8 cellular contexts compared by ENCODE assay signal in the genomic region with DNA sequence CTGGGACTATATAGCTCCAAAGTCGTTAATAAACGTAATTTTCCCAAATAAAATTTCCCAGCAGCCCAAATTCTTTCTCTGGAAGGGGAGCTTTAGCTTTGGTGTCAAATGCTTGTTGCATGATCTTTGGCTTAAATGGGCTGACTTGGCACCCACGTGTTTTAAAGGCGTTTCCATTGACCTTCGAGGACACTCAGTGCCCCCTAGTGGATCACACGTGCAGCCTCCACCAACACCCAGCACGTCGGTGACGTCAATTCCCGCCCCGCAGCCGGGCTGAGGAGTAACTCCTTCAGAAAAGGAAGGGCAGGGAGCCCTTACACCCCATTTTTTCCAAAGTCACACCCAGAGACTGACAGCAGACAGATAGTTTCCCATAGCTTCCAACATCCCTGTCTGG.
DNase-seq lines count a peak whose midpoint lies in the region; ATAC-seq and TF ChIP-seq lines count a peak whose summit lies in the region.

No MANE protein-coding gene starts in this region.

- TF ChIP-seq CTCF in GM12864 (IDR thresholded peaks at IDR 0.05; ENCODE audit: low read depth, low read length, missing control alignments) = peak; percentile 67

- ATAC-seq in HG03103 (IDR thresholded peaks at IDR 0.05; ENCODE audit: low read depth, unreplicated experiment) (peak; percentile 83), GM21515 (IDR thresholded peaks at IDR 0.05; ENCODE audit: unreplicated experiment) (no peak), HG03039 (IDR thresholded peaks at IDR 0.05; ENCODE audit: unreplicated experiment) (no peak)

- no peak overlapping the region for H3K4me3 ChIP-seq in GM12864 (ENCODE audit: low read depth, low read length)

- DNase-seq in CD1c-positive myeloid dendritic cell (ENCODE audit: extremely low spot score) (peak; percentile 20), GM12864 (ENCODE audit: low read depth) (peak; percentile 13), SHP77 (lab: John Stamatoyannopoulos, UW) (peak; percentile 34 to 76), myocyte (ENCODE audit: low read depth) (peak; percentile 3)
- no peak for DNase-seq in stimulated activated naive CD4-positive, alpha-beta T cell (lab: John Stamatoyannopoulos, UW)

Comparison
In these comparisons a context has a peak if more than half of its experiments do, and no peak if none do; other contexts are left out.
1. DNase-seq: peak in CD1c-positive myeloid dendritic cell (single experiment), GM12864 (single experiment), SHP77 (2 of 2) and myocyte (single experiment); none in stimulated activated naive CD4-positive, alpha-beta T cell (0 of 6).